Comparison of ENCODE assay signal across 8 cellular contexts in the genomic region with DNA sequence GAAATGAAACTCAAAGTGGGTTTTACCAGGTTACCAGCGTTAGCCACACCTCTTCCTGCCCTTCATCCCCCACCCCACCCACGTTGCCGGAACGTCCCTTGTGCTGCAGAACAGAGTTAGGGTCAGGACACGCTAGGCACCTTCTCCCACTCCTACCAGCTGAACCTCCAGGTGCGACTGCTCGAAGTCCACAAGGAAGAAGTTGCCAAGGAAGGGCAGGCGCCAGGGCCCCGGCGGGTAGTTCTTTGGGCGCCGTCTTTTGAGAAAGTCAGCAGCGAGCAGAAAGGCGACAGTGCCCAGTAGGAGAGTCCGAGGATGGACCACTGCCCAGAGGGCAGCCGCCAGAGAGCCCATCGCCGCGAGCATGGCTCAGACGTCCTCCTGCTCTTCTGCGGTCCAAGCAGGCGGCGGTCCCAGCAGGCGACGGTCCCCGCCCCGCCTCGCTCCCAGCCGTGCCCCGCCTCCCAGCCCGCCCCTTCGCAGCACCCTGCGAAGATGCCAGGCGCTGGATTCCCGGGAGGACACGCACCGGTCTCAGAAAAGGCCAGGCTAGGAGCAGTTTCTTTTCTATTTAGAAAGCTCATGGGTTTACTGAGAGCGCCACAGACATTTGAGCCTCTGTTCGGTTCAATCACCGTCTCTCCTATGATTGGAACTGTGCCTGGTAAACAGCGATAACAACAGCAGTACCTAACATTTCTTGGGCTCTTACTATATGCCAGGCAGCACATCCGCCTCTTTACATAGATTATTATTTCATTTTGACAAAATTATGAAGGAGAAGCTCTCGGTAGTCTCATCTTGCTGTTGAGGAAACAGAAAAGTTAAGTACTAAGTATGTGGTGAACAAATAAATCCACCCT. TPM values are rescaled to one million over a fixed set of nuclear protein-coding genes. Genes with fewer than 3 reads are reported as not detected.
A peak's percentile ranks its signal among the peaks of the same experiment; 100 is the strongest.
DNase-seq lines count a peak whose midpoint lies in the region; ATAC-seq and TF ChIP-seq lines count a peak whose summit lies in the region.

A gene with protein sequence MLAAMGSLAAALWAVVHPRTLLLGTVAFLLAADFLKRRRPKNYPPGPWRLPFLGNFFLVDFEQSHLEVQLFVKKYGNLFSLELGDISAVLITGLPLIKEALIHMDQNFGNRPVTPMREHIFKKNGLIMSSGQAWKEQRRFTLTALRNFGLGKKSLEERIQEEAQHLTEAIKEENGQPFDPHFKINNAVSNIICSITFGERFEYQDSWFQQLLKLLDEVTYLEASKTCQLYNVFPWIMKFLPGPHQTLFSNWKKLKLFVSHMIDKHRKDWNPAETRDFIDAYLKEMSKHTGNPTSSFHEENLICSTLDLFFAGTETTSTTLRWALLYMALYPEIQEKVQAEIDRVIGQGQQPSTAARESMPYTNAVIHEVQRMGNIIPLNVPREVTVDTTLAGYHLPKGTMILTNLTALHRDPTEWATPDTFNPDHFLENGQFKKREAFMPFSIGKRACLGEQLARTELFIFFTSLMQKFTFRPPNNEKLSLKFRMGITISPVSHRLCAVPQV (minus strand): TSS at position 393 of the 863 bp plus-strand sequence. CDS start 27 bp downstream, at position 366.

- peak within 1 kb of the TSS; percentile 93 for H3K4me2 ChIP-seq in PC-9
- H3K4me2 ChIP-seq in parathyroid adenoma (ENCODE audit: low read length) = peak within 1 kb of the TSS; percentile 62

- POLR2A ChIA-PET in PC-9 (lab: Charles Lee; ENCODE audit: unreplicated experiment) = no interaction called here

- TF ChIP-seq POLR2A in heart left ventricle (IDR thresholded peaks at IDR 0.05) (peak in 1 of 2 donors; percentile 55), vagina (IDR thresholded peaks at IDR 0.05) (no peak)

- H2AFZ ChIP-seq in PC-9 (peak within 1 kb of the TSS; percentile 92), parathyroid adenoma (peak within 1 kb of the TSS; percentile 23)

- H3K4me3 ChIP-seq in PC-9 (peak within 1 kb of the TSS; percentile 69), heart left ventricle (peak within 1 kb of the TSS; percentile 38 to 77 (median 59)), parathyroid adenoma (ENCODE audit: low read depth, low read length) (peak within 1 kb of the TSS; percentile 38), vagina (peak within 1 kb of the TSS; percentile 47 to 53)

- WGBS in heart left ventricle, 4 donors = 3 to 9% (median 3%) methylated on average over 13 to 43 of the region's 43 CpGs

- no peaks in the 10 kb centered on the region for H4K20me1 ChIP-seq in PC-9 (ENCODE audit: insufficient read depth)

- H3K27me3 ChIP-seq in PC-9 (ENCODE audit: insufficient read depth, low read depth) (no peaks in the 10 kb centered on the region), heart left ventricle (peaks cover 0 to 39% (median 6%) of the 10 kb centered on the region in 9 donors), parathyroid adenoma (ENCODE audit: control insufficient read depth, insufficient read depth, low read length) (no peaks in the 10 kb centered on the region), vagina (no peaks in the 10 kb centered on the region)

- H3K9me3 ChIP-seq in PC-9 (ENCODE audit: insufficient read depth, low read depth) (peaks cover 10% of the 10 kb centered on the region; the same call in 1 of the 2 replicates), heart left ventricle (peaks cover 0 to 23% (median 12%) of the 10 kb centered on the region in 12 donors), parathyroid adenoma (ENCODE audit: control insufficient read depth, low read length) (no peaks in the 10 kb centered on the region), vagina (no peaks in the 10 kb centered on the region)

- H3K4me1 ChIP-seq in PC-9 (replicated peaks; ENCODE audit: insufficient read depth) (peaks cover 13% of the 10 kb centered on the region; the same call in 1 of the 2 replicates), heart left ventricle (peaks cover 0 to 11% (median 0%) of the 10 kb centered on the region in 12 donors), parathyroid adenoma (no peaks in the 10 kb centered on the region), vagina (peaks cover 11% of the 10 kb centered on the region)

- H3K9ac ChIP-seq in parathyroid adenoma = no peak within 1 kb of the TSS

- H3K9me3 Mint-ChIP-seq in activated naive CD4-positive, alpha-beta T cell treated with anti-CD3 and anti-CD28 coated beads, Interleukin-2, amount 10 ng/mL, durations not matched to agents 7 days and 5 days = peaks cover 14% of the 10 kb centered on the region

- H3K9me2 ChIP-seq in PC-9 (ENCODE audit: insufficient read depth) = no peaks in the 10 kb centered on the region

- peaks cover 36% of the 10 kb centered on the region for H3K27me3 Mint-ChIP-seq in activated naive CD4-positive, alpha-beta T cell treated with anti-CD3 and anti-CD28 coated beads, Interleukin-2, amount 10 ng/mL, durations not matched to agents 7 days and 5 days

- no peak for TF ChIP-seq CTCF in PC-9 (conservative IDR thresholded peaks at IDR 0.05)
- TF ChIP-seq CTCF in heart left ventricle (IDR thresholded peaks at IDR 0.05) = no peak
- no peak for TF ChIP-seq CTCF in parathyroid adenoma (IDR thresholded peaks at IDR 0.05)
- no peak for TF ChIP-seq CTCF in vagina (IDR thresholded peaks at IDR 0.05)

- H3F3A ChIP-seq in PC-9 (ENCODE audit: insufficient read depth, low read depth) = no peaks in the 10 kb centered on the region; the same call in 1 of the 2 replicates

- CTCF ChIA-PET in PC-9 (lab: Charles Lee) = interaction anchor here (1.4 kb wide), 1 partner anchor 21 kb away, joined by 4 read pairs; no protein-coding TSS in a partner anchor
- CTCF ChIA-PET in activated naive CD4-positive, alpha-beta T cell treated with anti-CD3 and anti-CD28 coated beads, Interleukin-2, amount 10 ng/mL, durations not matched to agents 7 days and 5 days (lab: Charles Lee) = interaction anchor here (1.0 to 3.2 kb wide), 2 partner anchors 20 to 23 kb away, joined by 3 to 12 read pairs; no protein-coding TSS in a partner anchor

- H3K4me3 Mint-ChIP-seq in activated naive CD4-positive, alpha-beta T cell treated with anti-CD3 and anti-CD28 coated beads, Interleukin-2, amount 10 ng/mL, durations not matched to agents 7 days and 5 days = peak within 1 kb of the TSS; percentile 82

- no peaks in the 10 kb centered on the region for H3K79me2 ChIP-seq in PC-9 (ENCODE audit: low read depth)
- no peaks in the 10 kb centered on the region for H3K79me2 ChIP-seq in parathyroid adenoma

- peaks cover 18% of the 10 kb centered on the region for H3K4me1 Mint-ChIP-seq in activated naive CD4-positive, alpha-beta T cell treated with anti-CD3 and anti-CD28 coated beads, Interleukin-2, amount 10 ng/mL, durations not matched to agents 7 days and 5 days

- H3K27ac ChIP-seq in PC-9 (no peak within 1 kb of the TSS), heart left ventricle (peak within 1 kb of the TSS; percentile 34 to 97 (median 81)), parathyroid adenoma (no peak within 1 kb of the TSS), vagina (no peak within 1 kb of the TSS)

- H3K36me3 Mint-ChIP-seq in activated naive CD4-positive, alpha-beta T cell treated with anti-CD3 and anti-CD28 coated beads, Interleukin-2, amount 10 ng/mL, durations not matched to agents 7 days and 5 days = peaks cover 4% of the 10 kb centered on the region

- no peak within 1 kb of the TSS for H3K27ac Mint-ChIP-seq in activated naive CD4-positive, alpha-beta T cell treated with anti-CD3 and anti-CD28 coated beads, Interleukin-2, amount 10 ng/mL, durations not matched to agents 7 days and 5 days

- H3K36me3 ChIP-seq in PC-9 (ENCODE audit: low read depth) (no peaks in the 10 kb centered on the region), heart left ventricle (no peaks in the 10 kb centered on the region), parathyroid adenoma (ENCODE audit: control insufficient read depth, insufficient read depth, low read length) (no peaks in the 10 kb centered on the region), vagina (no peaks in the 10 kb centered on the region)

- intact Hi-C loops in PC-9 (cut with micrococcal nuclease; ENCODE audit: unreplicated experiment) (loop anchor here (1.0 kb wide), 1 partner anchor 33 kb away; no protein-coding TSS in a partner anchor), heart left ventricle (cut with DNase I) (no loop called here), vagina (cut with DNase I) (no loop called here)

- DNase-seq in PC-9 (peak; percentile 47 to 65), heart left ventricle (peak; percentile 72 to 86 (median 79)), vagina (ENCODE audit: extremely low spot score in 2 of 2) (no peak), NK-92 (lab: John Stamatoyannopoulos, UW; ENCODE audit: unreplicated experiment) (no peak)
- peak; percentile 60 for DNase-seq in activated naive CD4-positive, alpha-beta T cell treated with anti-CD3 and anti-CD28 coated beads, Interleukin-2, amount 10 ng/mL, durations not matched to agents 7 days and 5 days

- ATAC-seq in GM18868 (IDR thresholded peaks at IDR 0.05; ENCODE audit: unreplicated experiment) (peak; percentile 73), HG03108 (IDR thresholded peaks at IDR 0.05; ENCODE audit: unreplicated experiment) (peak; percentile 72), heart left ventricle (peak; percentile 91 to 99 (median 98))

- no TSS peak for BruUV-seq in PC-9 (replicated peaks; lab: Mats Ljungman, UMichigan)

RNA-seq across cellular contexts. Expression of the gene that starts here (rescaled TPM):
- total RNA-seq in PC-9 (2021) = 1.6 and 2.1 TPM in 2 replicates
- 100 to 1,000 TPM in 5 of 9 donors, 10 to 100 TPM in 4; 57.1 to 208 (median 101) TPM for total RNA-seq in heart left ventricle
- 100 to 1,000 TPM in 1 of 2 donors, 10 to 100 TPM in 1; 45.6 to 161 TPM for polyA plus RNA-seq in heart left ventricle
- total RNA-seq in vagina = 0.74 TPM

Comparison
In these comparisons a context has a peak if more than half of its experiments do, and no peak if none do; other contexts are left out.
1. RNA of the gene that starts here (total RNA-seq): 57.1 to 208 TPM in heart left ventricle; 1.6 to 2.1 TPM in PC-9 and 0.74 TPM in vagina (single experiment); every median in the first group is over 10 times any median in the second.
2. DNase-seq: peak in PC-9 (2 of 2), activated naive CD4-positive, alpha-beta T cell treated with anti-CD3 and anti-CD28 coated beads, Interleukin-2, amount 10 ng/mL, durations not matched to agents 7 days and 5 days (single experiment) and heart left ventricle (5 of 5); none in vagina (0 of 2) and NK-92 (single experiment).
3. H3K27ac ChIP-seq: peak in heart left ventricle (12 of 12); none in PC-9 (single experiment), parathyroid adenoma (single experiment) and vagina (single experiment).
4. Peak in every context shown above with its lines, with median percentiles within 50 percentile points of each other: ATAC-seq and H3K4me3 ChIP-seq.